ENCODE assay signal across 36 cellular contexts in genomic region chr19:23974941-23975340, GRCh38.
"Had no signal": no experiment of that assay in that cellular context is flagged by ENCODE, and none has a peak within 500 bp of the region (broad histone marks: within the 10 kb centered on the region; RNA-seq: fewer than 3 reads in every experiment).

No MANE protein-coding gene starts in this region.

- H3K36me3 ChIP-seq: MG63 had no signal

- H3K9ac ChIP-seq: KMS-11 had no signal

- H3K27ac ChIP-seq: KMS-11 had no signal

- H3K27me3 ChIP-seq: MG63 had no signal

- DNase-seq: Karpas-422, Kasumi-1, MG63, MM.1S, MV-4-11, NCI-H1048, NCI-H1092, NCI-H1092 treated with DMSO at 0.1 percent for 48 hours, NCI-H1105, NCI-H1105 treated with DMSO at 0.1 percent for 48 hours, NCI-H1417, NCI-H1417 treated with DMSO at 0.1 percent for 48 hours, NCI-H1436, NCI-H1436 treated with DMSO at 0.1 percent for 48 hours, NCI-H146, NCI-H1694, NCI-H1694 treated with DMSO at 0.1 percent for 48 hours, NCI-H187, NCI-H187 treated with DMSO at 0.1 percent for 48 hours, NCI-H1930, NCI-H2029, NCI-H2029 treated with DMSO at 0.1 percent for 48 hours, NCI-H2081, NCI-H2081 treated with DMSO at 0.1 percent for 48 hours, NCI-H2107, NCI-H2171, NCI-H2171 treated with DMSO at 0.1 percent for 48 hours, NCI-H2227 treated with DMSO at 0.1 percent for 48 hours, NCI-H226, NCI-H345, NCI-H446, NCI-H446 treated with DMSO at 0.1 percent for 48 hours, NCI-H510A, NCI-H510A treated with DMSO at 0.1 percent for 48 hours, NCI-H524 had no signal

- H3K9me3 ChIP-seq: MG63 had no signal

- H3K4me3 ChIP-seq: MG63 had no signal

- H3K4me2 ChIP-seq: KMS-11 had no signal
